In genomic region chr21:10517904-10518303, GRCh38 we compare ENCODE assay signal across 12 cellular contexts. TPM values are rescaled to one million over a fixed set of nuclear protein-coding genes. Genes with fewer than 3 reads are reported as not detected.
"Had no signal": no experiment of that assay in that cellular context is flagged by ENCODE, and none has a peak within 500 bp of the region (broad histone marks: within the 10 kb centered on the region; RNA-seq: fewer than 3 reads in every experiment).

No MANE protein-coding gene starts in this region.

RNA-seq across cellular contexts. Expression of gene TPTE, which starts 3.5 kb away (rescaled TPM):
- total RNA-seq: stomach, subcutaneous adipose tissue, suprapubic skin, temporal lobe, thoracic aorta, tibial nerve, transverse colon, upper lobe of left lung, ureter, urinary bladder, vagina had no signal
- polyA plus RNA-seq: stomach, thymus, urinary bladder had no signal
